ENCODE assay signal across 12 cellular contexts in the genomic region with DNA sequence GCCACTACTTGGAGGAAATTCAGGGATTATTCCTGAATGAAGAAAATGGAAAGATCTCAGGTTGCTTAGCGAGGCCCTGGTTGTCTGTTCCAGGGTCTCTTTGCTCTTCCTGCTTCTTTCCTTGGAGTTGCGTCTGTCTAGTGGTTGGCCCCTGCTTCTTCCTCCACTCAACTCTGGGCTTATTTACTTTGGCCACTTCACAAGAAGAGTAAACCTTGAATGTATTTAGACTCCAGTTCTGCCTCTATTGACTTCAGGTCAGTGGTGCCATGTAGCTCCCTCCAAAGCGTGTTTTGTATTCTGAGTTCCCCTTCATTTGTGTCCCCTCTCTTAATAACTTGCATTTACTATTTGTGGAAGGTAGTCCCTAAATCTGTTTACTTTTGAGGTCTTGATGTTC.
A peak's percentile ranks its signal among the peaks of the same experiment; 100 is the strongest.
DNase-seq lines count a peak whose midpoint lies in the region; ATAC-seq and TF ChIP-seq lines count a peak whose summit lies in the region.
"Had no signal": no experiment of that assay in that cellular context is flagged by ENCODE, and none has a peak within 500 bp of the region (broad histone marks: within the 10 kb centered on the region; RNA-seq: fewer than 3 reads in every experiment).

No MANE protein-coding gene starts in this region.

- no peak overlapping the region for H3K4me2 ChIP-seq in smooth muscle cell

- H3K9ac ChIP-seq in smooth muscle cell (ENCODE audit: low read depth), result no peak overlapping the region

- H3K4me1 ChIP-seq in smooth muscle cell (ENCODE audit: low read depth), result peaks cover 6% of the 10 kb centered on the region

- H3K4me3 Mint-ChIP-seq in central memory CD8-positive, alpha-beta T cell, result no peak overlapping the region
- H3K4me3 Mint-ChIP-seq in naive B cell, result no peak overlapping the region
- H3K4me3 Mint-ChIP-seq: CD4-positive, alpha-beta T cell had no signal

- no peaks in the 10 kb centered on the region for H3K36me3 ChIP-seq in smooth muscle cell (ENCODE audit: low read depth)

- 89% methylated on average over 3 of the region's 3 CpGs for WGBS in smooth muscle cell (ENCODE audit: low lambda C conversion rate)

- H2AFZ ChIP-seq in smooth muscle cell (ENCODE audit: low read depth), result no peak overlapping the region

- TF ChIP-seq CTCF in smooth muscle cell (IDR thresholded peaks at IDR 0.05; ENCODE audit: borderline replicate concordance, insufficient read depth, poor library complexity, severe bottlenecking), result no peak

- no peaks in the 10 kb centered on the region for H3K79me2 ChIP-seq in smooth muscle cell (ENCODE audit: low read depth)

- no peak overlapping the region for H3K27ac ChIP-seq in smooth muscle cell (ENCODE audit: low read depth)

- H3K36me3 Mint-ChIP-seq in central memory CD8-positive, alpha-beta T cell (ENCODE audit: insufficient read depth), result peaks cover 16% of the 10 kb centered on the region
- H3K36me3 Mint-ChIP-seq in naive B cell, result peaks cover 16 to 20% of the 10 kb centered on the region in 2 donors

- no peaks in the 10 kb centered on the region for H3K9me3 ChIP-seq in smooth muscle cell (replicated peaks; ENCODE audit: low read depth)

- DNase-seq in DMS53 (lab: John Stamatoyannopoulos, UW) (peak; percentile 59), NCI-H69 (lab: John Stamatoyannopoulos, UW) (peak; percentile 72), naive B cell (no peak), smooth muscle cell (lab: John Stamatoyannopoulos, UW; ENCODE audit: unreplicated experiment) (no peak), CD1c-positive myeloid dendritic cell (ENCODE audit: extremely low spot score) (no peak), HPDE6-E6E7 (ENCODE audit: extremely low spot score) (no peak)
- no peak for DNase-seq in central memory CD8-positive, alpha-beta T cell (ENCODE audit: low spot score in 2 of 2)
- DNase-seq: AML-193; CD4-positive, alpha-beta T cell; IMR-90; NCI-H345 had no signal

- H3K4me1 Mint-ChIP-seq in central memory CD8-positive, alpha-beta T cell, result peaks cover 42% of the 10 kb centered on the region
- H3K4me1 Mint-ChIP-seq in naive B cell, result peaks cover 0 to 4% (median 2%) of the 10 kb centered on the region in 3 donors

- H3F3A ChIP-seq in smooth muscle cell (ENCODE audit: low read depth), result no peaks in the 10 kb centered on the region

- H3K9me3 Mint-ChIP-seq in central memory CD8-positive, alpha-beta T cell, result no peaks in the 10 kb centered on the region
- H3K9me3 Mint-ChIP-seq in naive B cell, result no peaks in the 10 kb centered on the region
- H3K9me3 Mint-ChIP-seq: CD4-positive, alpha-beta T cell had no signal

- peak overlapping the region; percentile 56 for H3K27ac Mint-ChIP-seq in central memory CD8-positive, alpha-beta T cell (ENCODE audit: low read depth)
- peak overlapping the region in 4 of 6 donors; percentile 28 to 79 (median 44) for H3K27ac Mint-ChIP-seq in naive B cell
- H3K27ac Mint-ChIP-seq: CD4-positive, alpha-beta T cell had no signal

- H3K4me3 ChIP-seq in smooth muscle cell, result no peak overlapping the region

- no peak for ATAC-seq in central memory CD8-positive, alpha-beta T cell (replicated peaks; ENCODE audit: extremely low read depth, poor library complexity, severe bottlenecking)
- no peak for ATAC-seq in naive B cell (ENCODE audit: low read depth in 2 of 2)
- no peak for ATAC-seq in esophagus mucosa

- H4K20me1 ChIP-seq in smooth muscle cell (ENCODE audit: low read depth), result no peaks in the 10 kb centered on the region

- no peaks in the 10 kb centered on the region for H3K27me3 ChIP-seq in smooth muscle cell (ENCODE audit: low read depth)

- H3K27me3 Mint-ChIP-seq in central memory CD8-positive, alpha-beta T cell, result no peaks in the 10 kb centered on the region
- H3K27me3 Mint-ChIP-seq in naive B cell, result no peaks in the 10 kb centered on the region
- H3K27me3 Mint-ChIP-seq: CD4-positive, alpha-beta T cell had no signal

Comparison
In these comparisons a context has a peak if more than half of its experiments do, and no peak if none do; other contexts are left out.
1. DNase-seq: peak in DMS53 (single experiment) and NCI-H69 (single experiment); none in central memory CD8-positive, alpha-beta T cell (0 of 2), naive B cell (single experiment), smooth muscle cell (single experiment), CD1c-positive myeloid dendritic cell (single experiment) and HPDE6-E6E7 (single experiment).